22 cellular contexts compared by ENCODE assay signal in genomic region chr6:3433005-3433404, GRCh38. TPM values are rescaled to one million over a fixed set of nuclear protein-coding genes. Genes with fewer than 3 reads are reported as not detected.
A peak's percentile ranks its signal among the peaks of the same experiment; 100 is the strongest.
DNase-seq lines count a peak whose midpoint lies in the region; ATAC-seq, FAIRE-seq and TF ChIP-seq lines count a peak whose summit lies in the region.
"Had no signal": no experiment of that assay in that cellular context is flagged by ENCODE, and none has a peak within 500 bp of the region (broad histone marks: within the 10 kb centered on the region; RNA-seq: fewer than 3 reads in every experiment).

No MANE protein-coding gene starts in this region.

- CTCF ChIA-PET in A549 (lab: Yijun Ruan, JAX) (interaction anchor here (1.4 kb wide), 1 partner anchor 24 kb away, joined by 4 read pairs; the partner anchor contains the start of gene SLC22A23), GM12878 (lab: Yijun Ruan, JAX) (interaction anchor here (0.7 to 3.7 kb wide), 11 partner anchors 10 to 153 kb away, joined by 3 to 19 read pairs (median 3); no protein-coding TSS in a partner anchor)
- CTCF ChIA-PET in activated CD4-positive, alpha-beta T cell treated with anti-CD3 and anti-CD28 coated beads for 36 hours (lab: Charles Lee) = interaction anchor here (0.6 to 1.9 kb wide), 2 partner anchors 8 to 139 kb away, joined by 3 to 5 read pairs; no protein-coding TSS in a partner anchor

- RAD21 ChIA-PET in GM12878 (lab: Charles Lee; ENCODE audit: unreplicated experiment) = interaction anchor here (1.0 to 3.7 kb wide), 6 partner anchors 10 to 51 kb away, joined by 3 to 18 read pairs (median 4); no protein-coding TSS in a partner anchor

- POLR2A ChIA-PET in A549 (lab: Yijun Ruan, JAX) (no interaction called here), GM12878 (lab: Charles Lee) (interaction anchor here (0.5 to 3.6 kb wide), 2 partner anchors 10 to 13 kb away, joined by 3 to 16 read pairs; no protein-coding TSS in a partner anchor)
- POLR2A ChIA-PET in activated CD4-positive, alpha-beta T cell treated with anti-CD3 and anti-CD28 coated beads for 36 hours (lab: Charles Lee) = no interaction called here

- TF ChIP-seq CTCF in A549 (IDR thresholded peaks at IDR 0.05) (no peak), KMS-11 (conservative IDR thresholded peaks at IDR 0.05; ENCODE audit: low read depth, low read length) (no peak; the same call in 1 of the 2 replicates), GM12878 (IDR thresholded peaks at IDR 0.05 in 2 of 3, conservative IDR thresholded peaks at IDR 0.05 in 1 of 3; ENCODE audit: control insufficient read depth in 2 of 3, extremely low read depth in 1 of 3, insufficient read depth in 1 of 3, low read depth in 3 of 3, low read length in 3 of 3) (peak; percentile 10 to 27 (median 18); a peak in 3 of 6 replicates)

- no peak overlapping the region for H3K27ac ChIP-seq in A549
- no peak overlapping the region; the same call in 1 of the 2 replicates for H3K27ac ChIP-seq in KMS-11
- H3K27ac ChIP-seq in GM12878 (ENCODE audit: control insufficient read depth, insufficient read depth) = no peak overlapping the region
- H3K27ac ChIP-seq: ascending aorta, HL-60, PC-9 had no signal

- H3K79me2 ChIP-seq in KMS-11 (ENCODE audit: insufficient read depth, low read depth) = no peaks in the 10 kb centered on the region
- H3K79me2 ChIP-seq in GM12878 (ENCODE audit: control insufficient read depth, insufficient read depth, low read length) = no peaks in the 10 kb centered on the region

- H3K36me3 ChIP-seq in KMS-11 (ENCODE audit: insufficient read depth) = no peaks in the 10 kb centered on the region
- H3K36me3 ChIP-seq in GM12878 (ENCODE audit: control insufficient read depth in 2 of 2, insufficient read depth in 2 of 2, low read length in 1 of 2) = no peaks in the 10 kb centered on the region
- H3K36me3 ChIP-seq: ascending aorta had no signal

- no peaks in the 10 kb centered on the region for H4K20me1 ChIP-seq in KMS-11 (ENCODE audit: insufficient read depth)
- no peaks in the 10 kb centered on the region for H4K20me1 ChIP-seq in GM12878 (ENCODE audit: control insufficient read depth, insufficient read depth)

- SMC1A ChIA-PET in GM12878 (lab: Charles Lee; ENCODE audit: uncharacterized antibody, unreplicated experiment) = interaction anchor here (0.7 to 4.6 kb wide), 12 partner anchors 9 to 153 kb away, joined by 3 to 34 read pairs (median 3); no protein-coding TSS in a partner anchor

- no peaks in the 10 kb centered on the region for H3K9me3 Mint-ChIP-seq in activated CD4-positive, alpha-beta T cell treated with anti-CD3 and anti-CD28 coated beads for 36 hours (ENCODE audit: low read depth)

- intact Hi-C loops in GM12878 (cut with micrococcal nuclease; ENCODE audit: unreplicated experiment) (no loop called here), Right ventricle myocardium inferior (cut with DNase I) (no loop called here)
- intact Hi-C loops in activated CD4-positive, alpha-beta T cell treated with anti-CD3 and anti-CD28 coated beads for 36 hours (cut with DNase I, micrococcal nuclease) = no loop called here

- DNase-seq in A549 (ENCODE audit: low read depth in 1 of 2, low spot score in 1 of 2) = peak in 1 of 2 experiments; percentile 19
- DNase-seq in GM12878 (ENCODE audit: low read depth, low spot score) = no peak
- DNase-seq in myocyte (ENCODE audit: low read depth) = peak; percentile 88
- DNase-seq in NCI-H2081 treated with DMSO at 0.1 percent for 48 hours (lab: John Stamatoyannopoulos, UW) = no peak
- DNase-seq in NCI-H510A (lab: John Stamatoyannopoulos, UW) = no peak
- DNase-seq in activated CD4-positive, alpha-beta T cell treated with anti-CD3 and anti-CD28 coated beads for 36 hours = no peak
- no peak for DNase-seq in Right ventricle myocardium inferior (ENCODE audit: missing footprints)
- DNase-seq: glutamatergic neuron; KBM-7; midbrain; NCI-H1417 treated with DMSO at 0.1 percent for 48 hours; NCI-H446; nucleus accumbens; stimulated activated naive B cell treated with anti-CD40 and anti-IgM and Interleukin-4, amounts not matched to agents 10 μg/mL and 1 μg/mL and 100 μg/mL, for 72 hours; SW 1271 had no signal

- ATAC-seq in A549 (peak; percentile 50 to 52; a peak in 3 of 6 replicates), GM12878 (peak; percentile 56), Right ventricle myocardium inferior (no peak)
- ATAC-seq in activated CD4-positive, alpha-beta T cell treated with anti-CD3 and anti-CD28 coated beads for 36 hours = no peak
- ATAC-seq: stimulated activated naive B cell treated with anti-CD40 and anti-IgM and Interleukin-4, amounts not matched to agents 10 μg/mL and 1 μg/mL and 100 μg/mL, for 72 hours had no signal

- H2AFZ ChIP-seq in KMS-11 (ENCODE audit: low read depth) = no peak overlapping the region
- H2AFZ ChIP-seq in GM12878 (ENCODE audit: control insufficient read depth, low read depth, low read length) = no peak overlapping the region
- H2AFZ ChIP-seq: PC-9 had no signal

- TF ChIP-seq EP300 in A549 (IDR thresholded peaks at IDR 0.05) = no peak
- TF ChIP-seq EP300 in GM12878 (IDR thresholded peaks at IDR 0.05; ENCODE audit: borderline replicate concordance in 1 of 2, control insufficient read depth in 1 of 2, low read depth in 2 of 2, low read length in 2 of 2) = no peak

- peaks cover 3% of the 10 kb centered on the region for H3K4me1 ChIP-seq in A549
- H3K4me1 ChIP-seq in KMS-11 (ENCODE audit: low read depth, poor library complexity, severe bottlenecking) = peaks cover 31% of the 10 kb centered on the region
- H3K4me1 ChIP-seq in GM12878 (ENCODE audit: control insufficient read depth, insufficient read depth, low read length) = peaks cover 8% of the 10 kb centered on the region
- H3K4me1 ChIP-seq: ascending aorta had no signal

- no peak overlapping the region for H3K4me3 Mint-ChIP-seq in activated CD4-positive, alpha-beta T cell treated with anti-CD3 and anti-CD28 coated beads for 36 hours
- H3K4me3 Mint-ChIP-seq: stimulated activated naive B cell treated with anti-CD40 and anti-IgM and Interleukin-4, amounts not matched to agents 10 μg/mL and 1 μg/mL and 100 μg/mL, for 72 hours had no signal

- no peak overlapping the region for H3K4me2 ChIP-seq in A549
- peak overlapping the region; percentile 71 for H3K4me2 ChIP-seq in KMS-11
- H3K4me2 ChIP-seq in GM12878 (ENCODE audit: control insufficient read depth, insufficient read depth) = no peak overlapping the region
- H3K4me2 ChIP-seq: PC-9 had no signal

- TF ChIP-seq RAD21 in A549 (conservative IDR thresholded peaks at IDR 0.05 in 1 of 2, IDR thresholded peaks at IDR 0.05 in 1 of 2) (no peak), GM12878 (IDR thresholded peaks at IDR 0.05; ENCODE audit: insufficient read depth, low read depth, low read length) (no peak)

- no TSS peak for BruUV-seq in GM12878 (replicated peaks; lab: Mats Ljungman, UMichigan)

- H3K36me3 Mint-ChIP-seq in activated CD4-positive, alpha-beta T cell treated with anti-CD3 and anti-CD28 coated beads for 36 hours (ENCODE audit: low read depth) = no peaks in the 10 kb centered on the region
- H3K36me3 Mint-ChIP-seq: stimulated activated naive B cell treated with anti-CD40 and anti-IgM and Interleukin-4, amounts not matched to agents 10 μg/mL and 1 μg/mL and 100 μg/mL, for 72 hours had no signal

- 68% methylated on average over 4 of the region's 4 CpGs for WGBS in A549 (ENCODE audit: missing lambda C conversion rate)
- 9% methylated on average over 4 of the region's 4 CpGs for WGBS in GM12878 (ENCODE audit: insufficient coverage, insufficient replicate concordance, low lambda C conversion rate, missing lambda C conversion rate)

- no peak overlapping the region for H3K9ac ChIP-seq in KMS-11
- no peak overlapping the region for H3K9ac ChIP-seq in GM12878 (ENCODE audit: control insufficient read depth, insufficient read depth, low read length)

- no peak for FAIRE-seq in A549 (lab: Jason Lieb, UNC)
- FAIRE-seq in GM12878 (lab: Jason Lieb, UNC) = no peak
- FAIRE-seq: colon, islet of Langerhans, urothelium cell line had no signal

- in situ Hi-C loops in GM12878 (cut with MboI) = no loop called here

- H3K4me3 ChIP-seq in A549 (no peak overlapping the region), KMS-11 (IDR thresholded peaks at IDR 0.05; ENCODE audit: insufficient read depth, low read depth, low read length) (no peak overlapping the region), GM12878 (no peak overlapping the region)
- H3K4me3 ChIP-seq: ascending aorta, PC-9 had no signal

- H3K9me3 ChIP-seq in A549 (no peaks in the 10 kb centered on the region), GM12878 (replicated peaks; ENCODE audit: control insufficient read depth, insufficient read depth, low read length) (no peaks in the 10 kb centered on the region)
- H3K9me3 ChIP-seq: ascending aorta had no signal

- H3K27ac Mint-ChIP-seq in activated CD4-positive, alpha-beta T cell treated with anti-CD3 and anti-CD28 coated beads for 36 hours = no peak overlapping the region
- H3K27ac Mint-ChIP-seq: stimulated activated naive B cell treated with anti-CD40 and anti-IgM and Interleukin-4, amounts not matched to agents 10 μg/mL and 1 μg/mL and 100 μg/mL, for 72 hours had no signal

- no peak for TF ChIP-seq POLR2A in A549 (IDR thresholded peaks at IDR 0.05; ENCODE audit: low read length)
- TF ChIP-seq POLR2A in GM12878 (IDR thresholded peaks at IDR 0.05; ENCODE audit: low read depth, low read length) = no peak

- no peaks in the 10 kb centered on the region for H3K4me1 Mint-ChIP-seq in activated CD4-positive, alpha-beta T cell treated with anti-CD3 and anti-CD28 coated beads for 36 hours

- H3K27me3 ChIP-seq in KMS-11 (ENCODE audit: insufficient read depth, low read depth) = no peaks in the 10 kb centered on the region
- H3K27me3 ChIP-seq in GM12878 (replicated peaks in 1 of 2; ENCODE audit: control insufficient read depth in 2 of 2, insufficient read depth in 2 of 2, low read length in 1 of 2) = no peaks in the 10 kb centered on the region
- H3K27me3 ChIP-seq: ascending aorta had no signal

- no peaks in the 10 kb centered on the region for H3K27me3 Mint-ChIP-seq in activated CD4-positive, alpha-beta T cell treated with anti-CD3 and anti-CD28 coated beads for 36 hours

RNA-seq across cellular contexts. Expression of gene SLC22A23, which starts 23.8 kb away (rescaled TPM):
- polyA plus RNA-seq in A549 (2011; rRNA removed) = 4.4 and 9.3 TPM in 2 replicates
- polyA plus RNA-seq in A549 (2012; cell fraction: cytosol; rRNA removed) = 3.0 and 3.9 TPM in 2 replicates
- 5.0 and 7.8 TPM in 2 replicates for polyA plus RNA-seq in A549 (2012; cell fraction: nucleus; rRNA removed)
- polyA plus RNA-seq in A549 (2017; fragmentation: RNase III; extraction: RNeasy Plus Mini Kit Qiagen cat#74134 plus additional on column Dnase treatment) = 5.1 to 6.3 TPM (median 6.2 TPM) in 3 replicates
- 11.4 and 14.7 TPM in 2 replicates for polyA minus RNA-seq in A549 (2011; rRNA and poly(A)+ RNA removed)
- 117 and 146 TPM in 2 replicates for total RNA-seq in GM12878 (2013; cell fraction: nucleolus; rRNA removed)
- total RNA-seq in GM12878 (2014; rRNA removed) = 1.7 and 1.9 TPM in 2 replicates
- 0.67 and 0.88 TPM in 2 replicates for total RNA-seq in GM12878 (2014; rRNA removed; fragmentation: Illumina TruSeq; extraction: Trizol)
- 2.4 and 3.0 TPM in 2 replicates for total RNA-seq in GM12878 (2021)
- polyA plus RNA-seq in GM12878 (2011; ENCODE audit: low read depth) = 0.80 TPM
- polyA plus RNA-seq in GM12878 (2011; rRNA removed) = 0.14 and 0.42 TPM in 2 replicates
- 0.52 and 0.57 TPM in 2 replicates for polyA plus RNA-seq in GM12878 (2011; cell fraction: cytosol; rRNA removed)
- 1.6 and 1.9 TPM in 2 replicates for polyA plus RNA-seq in GM12878 (2011; cell fraction: nucleus; rRNA removed)
- polyA plus RNA-seq in GM12878 (2012) = 1.1 and 1.5 TPM in 2 replicates
- 0.33 and 0.94 TPM in 2 replicates for polyA plus RNA-seq in GM12878 (2014; fragmentation: Illumina TruSeq; extraction: Trizol)
- under 1 TPM; 0.20 to 0.24 TPM for polyA plus RNA-seq in GM12878 (2014; fragmentation: Nextera tagmentation; extraction: Ambion mirVana)
- polyA plus RNA-seq in GM12878 (2014; rRNA removed) = 1.1 and 1.4 TPM in 2 replicates
- under 1 TPM; 0.55 to 0.81 TPM for polyA plus RNA-seq in GM12878 (2016; fragmentation: Nextera tagmentation; extraction: Ambion mirVana)
- polyA minus RNA-seq in GM12878 (2011; rRNA and poly(A)+ RNA removed) = 1.0 and 1.3 TPM in 2 replicates
- not detected in 2 replicates for polyA minus RNA-seq in GM12878 (2011; cell fraction: cytosol; rRNA and poly(A)+ RNA removed)
- 2.2 and 2.7 TPM in 2 replicates for polyA minus RNA-seq in GM12878 (2011; cell fraction: nucleus; rRNA and poly(A)+ RNA removed)
- total RNA-seq in myocyte = 1.9 and 4.0 TPM in 2 replicates
- polyA plus RNA-seq in myocyte (2012) = 6.0 TPM
- total RNA-seq in activated CD4-positive, alpha-beta T cell treated with anti-CD3 and anti-CD28 coated beads for 36 hours = under 1 TPM; 0.37 to 0.39 TPM
- 5.6 TPM for total RNA-seq in Right ventricle myocardium inferior

Comparison
In these comparisons a context has a peak if more than half of its experiments do, and no peak if none do; other contexts are left out.
1. ATAC-seq: peak in A549 (2 of 2) and GM12878 (single experiment); none in activated CD4-positive, alpha-beta T cell treated with anti-CD3 and anti-CD28 coated beads for 36 hours (single experiment) and Right ventricle myocardium inferior (single experiment).
2. CTCF ChIP-seq: peak in GM12878 (3 of 3); none in A549 (single experiment) and KMS-11 (single experiment).
3. Of the 24 proteins assayed by ChIP-seq in both GM12878 and A549: peak only in GM12878: CTCF; only in A549: none; in both: none; in neither: 22; mixed calls (peak in some experiments, not most) for 1.